Comparison of ENCODE assay signal across 1 cellular context in the genomic region with DNA sequence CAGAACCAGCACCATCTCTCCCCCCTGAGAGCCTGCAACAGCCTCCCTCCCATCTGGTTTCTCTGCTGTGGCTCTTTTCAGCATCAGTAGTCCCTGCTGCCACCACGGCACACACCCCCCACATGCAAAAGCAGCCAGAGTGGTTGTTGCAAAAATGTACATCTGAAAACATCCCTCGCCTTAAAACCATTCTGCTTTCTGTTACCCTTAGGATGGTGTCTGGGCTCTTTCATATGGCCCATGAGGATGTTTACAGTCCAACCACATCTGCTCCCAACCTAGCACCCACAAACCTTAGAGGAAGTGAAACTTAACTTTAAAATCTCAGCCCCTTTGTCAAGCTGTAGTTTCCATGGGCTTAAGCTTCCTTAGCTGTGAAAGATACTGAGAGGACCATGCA.
TF ChIP-seq lines count a peak whose summit lies in the region.

No MANE protein-coding gene starts in this region.

TF ChIP-seq in endothelial cell of umbilical vein, 7 proteins besides CTCF, POLR2A, EP300 and RAD21:
- TF ChIP-seq GATA2 (IDR thresholded peaks at IDR 0.05; ENCODE audit: insufficient read depth, insufficient read length, low read depth, low read length) (no peak), MYC (IDR thresholded peaks at IDR 0.05; ENCODE audit: low read depth, low read length) (no peak), EZH2 (IDR thresholded peaks at IDR 0.05; ENCODE audit: borderline replicate concordance, low read depth, low read length, severe bottlenecking) (no peak)
- TF ChIP-seq, protein P1, sequence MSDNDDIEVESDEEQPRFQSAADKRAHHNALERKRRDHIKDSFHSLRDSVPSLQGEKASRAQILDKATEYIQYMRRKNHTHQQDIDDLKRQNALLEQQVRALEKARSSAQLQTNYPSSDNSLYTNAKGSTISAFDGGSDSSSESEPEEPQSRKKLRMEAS (IDR thresholded peaks at IDR 0.05; ENCODE audit: insufficient read depth, insufficient read length): no peak
